8 cellular contexts compared by ENCODE assay signal in genomic region chr12:6960291-6961277, GRCh38. TPM values are rescaled to one million over a fixed set of nuclear protein-coding genes. Genes with fewer than 3 reads are reported as not detected.
A peak's percentile ranks its signal among the peaks of the same experiment; 100 is the strongest.
DNase-seq lines count a peak whose midpoint lies in the region; ATAC-seq, FAIRE-seq and TF ChIP-seq lines count a peak whose summit lies in the region.

No MANE protein-coding gene starts in this region.

- 0 out of 4 replicates have a peak, but pooled peaks of 1 of the 2 experiments have one; percentile 23 for TF ChIP-seq EP300 in GM12878 (IDR thresholded peaks at IDR 0.05; ENCODE audit: borderline replicate concordance in 1 of 2, control insufficient read depth in 1 of 2, low read depth in 2 of 2, low read length in 2 of 2)

- CTCF ChIA-PET in activated CD4-positive, alpha-beta T cell treated with anti-CD3 and anti-CD28 coated beads for 36 hours (lab: Charles Lee), result interaction anchor here (1.2 to 9.4 kb wide), 6 partner anchors 13 to 302 kb away, joined by 3 to 237 read pairs (median 6); partner anchors contain the start of genes C12orf57, PTPN6 and RNU7-1
- CTCF ChIA-PET in GM12878 (lab: Yijun Ruan, JAX), result interaction anchor here (0.9 to 13.2 kb wide), 10 partner anchors 8 to 153 kb away, joined by 4 to 645 read pairs (median 5); partner anchors contain the start of genes C12orf57, LPCAT3, PTPN6 and RNU7-1

- H3K4me2 ChIP-seq in GM12878 (ENCODE audit: control insufficient read depth, insufficient read depth), result peak overlapping the region; percentile 99

- H3K27ac Mint-ChIP-seq in activated CD4-positive, alpha-beta T cell treated with anti-CD3 and anti-CD28 coated beads for 36 hours, result peak overlapping the region; percentile 99

- peaks cover 77% of the 10 kb centered on the region for H3K4me1 ChIP-seq in GM12878 (ENCODE audit: control insufficient read depth, insufficient read depth, low read length)
- peaks cover 31% of the 10 kb centered on the region for H3K4me1 ChIP-seq in muscle layer of colon (ENCODE audit: insufficient read depth, low read length)

- peak; percentile 7 for ATAC-seq in activated CD4-positive, alpha-beta T cell treated with anti-CD3 and anti-CD28 coated beads for 36 hours
- ATAC-seq in GM12878 (peak; percentile 34), HG03139 (IDR thresholded peaks at IDR 0.05; ENCODE audit: unreplicated experiment) (no peak)

- H3K79me2 ChIP-seq in GM12878 (ENCODE audit: control insufficient read depth, insufficient read depth, low read length), result peaks cover 56% of the 10 kb centered on the region

- no peak for TF ChIP-seq POLR2A in GM12878 (IDR thresholded peaks at IDR 0.05; ENCODE audit: low read depth, low read length)

- no peaks in the 10 kb centered on the region for H3K27me3 Mint-ChIP-seq in activated CD4-positive, alpha-beta T cell treated with anti-CD3 and anti-CD28 coated beads for 36 hours

- H3K9ac ChIP-seq in GM12878 (ENCODE audit: control insufficient read depth, insufficient read depth, low read length) (peak overlapping the region; percentile 91), muscle layer of colon (ENCODE audit: low read length) (peak overlapping the region; percentile 0)

- WGBS in GM12878 (ENCODE audit: insufficient coverage, insufficient replicate concordance, low lambda C conversion rate, missing lambda C conversion rate), result 30% methylated on average over 20 of the region's 20 CpGs

- no peak overlapping the region for H2AFZ ChIP-seq in GM12878 (ENCODE audit: control insufficient read depth, low read depth, low read length)

- peaks cover 19 to 34% of the 10 kb centered on the region in 2 experiments for H3K36me3 ChIP-seq in GM12878 (ENCODE audit: control insufficient read depth in 2 of 2, insufficient read depth in 2 of 2, low read length in 1 of 2)
- peaks cover 5% of the 10 kb centered on the region for H3K36me3 ChIP-seq in muscle layer of colon (ENCODE audit: insufficient read depth, low read length)

- peaks cover 89% of the 10 kb centered on the region for H3K4me1 Mint-ChIP-seq in activated CD4-positive, alpha-beta T cell treated with anti-CD3 and anti-CD28 coated beads for 36 hours

- peak; percentile 55 to 85 (median 63); a peak in 5 of 6 replicates for TF ChIP-seq CTCF in GM12878 (IDR thresholded peaks at IDR 0.05 in 2 of 3, conservative IDR thresholded peaks at IDR 0.05 in 1 of 3; ENCODE audit: control insufficient read depth in 2 of 3, extremely low read depth in 1 of 3, insufficient read depth in 1 of 3, low read depth in 3 of 3, low read length in 3 of 3)

- H3K9me3 Mint-ChIP-seq in activated CD4-positive, alpha-beta T cell treated with anti-CD3 and anti-CD28 coated beads for 36 hours (ENCODE audit: low read depth), result no peaks in the 10 kb centered on the region

- RAD21 ChIA-PET in GM12878 (lab: Charles Lee; ENCODE audit: unreplicated experiment), result interaction anchor here (1.1 to 13.5 kb wide), 10 partner anchors 9 to 151 kb away, joined by 3 to 426 read pairs (median 4); partner anchors contain the start of genes C12orf57, PTPN6, RNU7-1 and SPSB2

- no peaks in the 10 kb centered on the region for H3K27me3 ChIP-seq in GM12878 (replicated peaks in 1 of 2; ENCODE audit: control insufficient read depth in 2 of 2, insufficient read depth in 2 of 2, low read length in 1 of 2)
- no peaks in the 10 kb centered on the region for H3K27me3 ChIP-seq in muscle layer of colon (ENCODE audit: control insufficient read depth in 1 of 2, insufficient read depth in 2 of 2, low read length in 2 of 2)

- no peaks in the 10 kb centered on the region for H3K9me3 ChIP-seq in GM12878 (replicated peaks; ENCODE audit: control insufficient read depth, insufficient read depth, low read length)
- H3K9me3 ChIP-seq in muscle layer of colon (ENCODE audit: low read length), result no peaks in the 10 kb centered on the region

- TF ChIP-seq RAD21 in GM12878 (IDR thresholded peaks at IDR 0.05; ENCODE audit: insufficient read depth, low read depth, low read length), result peak; percentile 76

- in situ Hi-C loops in GM12878 (cut with MboI), result loop anchor here (5.0 to 25.0 kb wide), 2 partner anchors 152 to 1677 kb away; no protein-coding TSS in a partner anchor

- DNase-seq in activated CD4-positive, alpha-beta T cell treated with anti-CD3 and anti-CD28 coated beads for 36 hours, result peak; percentile 57
- no peak for DNase-seq in activated CD4-positive, alpha-beta T cell treated with anti-CD3 and anti-CD28 coated beads, Interleukin-2, amount 50 U/mL, for 1 hour
- peak; percentile 42 for DNase-seq in NCI-H69 (lab: John Stamatoyannopoulos, UW)
- no peak for DNase-seq in GM12878 (ENCODE audit: low read depth, low spot score)
- DNase-seq in NCI-H774 (lab: John Stamatoyannopoulos, UW), result no peak
- no peak for DNase-seq in caudate nucleus (lab: John Stamatoyannopoulos, UW)

- H3K36me3 Mint-ChIP-seq in activated CD4-positive, alpha-beta T cell treated with anti-CD3 and anti-CD28 coated beads for 36 hours (ENCODE audit: low read depth), result peaks cover 73% of the 10 kb centered on the region

- H3K27ac ChIP-seq in GM12878 (ENCODE audit: control insufficient read depth, insufficient read depth) (peak overlapping the region; percentile 99), muscle layer of colon (ENCODE audit: low read depth, low read length) (no peak overlapping the region), caudate nucleus (ENCODE audit: low read depth, low read length) (no peak overlapping the region)

- POLR2A ChIA-PET in activated CD4-positive, alpha-beta T cell treated with anti-CD3 and anti-CD28 coated beads for 36 hours (lab: Charles Lee), result interaction anchor here (0.7 to 8.1 kb wide), 9 partner anchors 8 to 615 kb away, joined by 3 to 142 read pairs (median 3); partner anchors contain the start of genes C12orf57 and RNU7-1
- POLR2A ChIA-PET in GM12878 (lab: Charles Lee), result interaction anchor here (1.0 to 13.5 kb wide), 7 partner anchors 9 to 148 kb away, joined by 3 to 524 read pairs (median 5); partner anchors contain the start of genes C12orf57, C1RL, LPCAT3 and PTPN6

- H4K20me1 ChIP-seq in GM12878 (ENCODE audit: control insufficient read depth, insufficient read depth), result no peaks in the 10 kb centered on the region

- no TSS peak for BruUV-seq in GM12878 (replicated peaks; lab: Mats Ljungman, UMichigan)

- FAIRE-seq in GM12878 (lab: Jason Lieb, UNC), result peak; percentile 98

- H3K4me3 Mint-ChIP-seq in activated CD4-positive, alpha-beta T cell treated with anti-CD3 and anti-CD28 coated beads for 36 hours, result peak overlapping the region; percentile 77

- H3K4me3 ChIP-seq in GM12878, result peak overlapping the region; percentile 95
- peak overlapping the region in 1 of 2 donors; percentile 25 for H3K4me3 ChIP-seq in muscle layer of colon (ENCODE audit: low read depth in 1 of 2, low read length in 2 of 2)

- intact Hi-C loops in activated CD4-positive, alpha-beta T cell treated with anti-CD3 and anti-CD28 coated beads for 36 hours (cut with DNase I, micrococcal nuclease), result loop anchor here (1.0 to 5.0 kb wide), 6 partner anchors 7 to 88 kb away; partner anchors contain the start of genes C12orf57 (in 2 of the 2), SPSB2 (in 2 of the 2), ATN1 (in 1 of the 2) and EMG1 (in 1 of the 2)
- intact Hi-C loops in GM12878 (cut with micrococcal nuclease; ENCODE audit: unreplicated experiment), result loop anchor here (1.0 to 5.0 kb wide), 4 partner anchors 7 to 152 kb away; partner anchors contain the start of gene C12orf57

- SMC1A ChIA-PET in GM12878 (lab: Charles Lee; ENCODE audit: uncharacterized antibody, unreplicated experiment), result interaction anchor here (0.9 to 13.2 kb wide), 7 partner anchors 13 to 152 kb away, joined by 3 to 395 read pairs (median 4); partner anchors contain the start of genes C12orf57, CDCA3, PTPN6 and RNU7-1

RNA-seq across cellular contexts. Expression of gene PTPN6, which starts 9.4 kb away (rescaled TPM):
- total RNA-seq in activated CD4-positive, alpha-beta T cell treated with anti-CD3 and anti-CD28 coated beads for 36 hours, result 100 to 1,000 TPM; 335 to 483 TPM
- 158 and 159 TPM in 2 replicates for total RNA-seq in GM12878 (2013; cell fraction: nucleolus; rRNA removed)
- total RNA-seq in GM12878 (2014; rRNA removed), result 346 and 376 TPM in 2 replicates
- 214 and 235 TPM in 2 replicates for total RNA-seq in GM12878 (2014; rRNA removed; fragmentation: Illumina TruSeq; extraction: Trizol)
- 443 and 457 TPM in 2 replicates for total RNA-seq in GM12878 (2021)
- polyA plus RNA-seq in GM12878 (2011; ENCODE audit: low read depth), result 315 TPM
- polyA plus RNA-seq in GM12878 (2011; rRNA removed), result 208 and 364 TPM in 2 replicates
- 393 and 481 TPM in 2 replicates for polyA plus RNA-seq in GM12878 (2011; cell fraction: cytosol; rRNA removed)
- 567 and 675 TPM in 2 replicates for polyA plus RNA-seq in GM12878 (2011; cell fraction: nucleus; rRNA removed)
- 374 and 383 TPM in 2 replicates for polyA plus RNA-seq in GM12878 (2012)
- 265 and 453 TPM in 2 replicates for polyA plus RNA-seq in GM12878 (2014; fragmentation: Illumina TruSeq; extraction: Trizol)
- 100 to 1,000 TPM; 229 to 413 TPM for polyA plus RNA-seq in GM12878 (2014; fragmentation: Nextera tagmentation; extraction: Ambion mirVana)
- polyA plus RNA-seq in GM12878 (2014; rRNA removed), result 397 and 409 TPM in 2 replicates
- 100 to 1,000 TPM; 325 to 364 TPM for polyA plus RNA-seq in GM12878 (2016; fragmentation: Nextera tagmentation; extraction: Ambion mirVana)
- 268 and 357 TPM in 2 replicates for polyA minus RNA-seq in GM12878 (2011; rRNA and poly(A)+ RNA removed)
- 137 and 144 TPM in 2 replicates for polyA minus RNA-seq in GM12878 (2011; cell fraction: cytosol; rRNA and poly(A)+ RNA removed)
- 127 and 185 TPM in 2 replicates for polyA minus RNA-seq in GM12878 (2011; cell fraction: nucleus; rRNA and poly(A)+ RNA removed)

RNA-seq across cellular contexts. Expression of gene PHB2, which starts 9.9 kb away (rescaled TPM):
- 100 to 1,000 TPM; 398 to 502 TPM for total RNA-seq in activated CD4-positive, alpha-beta T cell treated with anti-CD3 and anti-CD28 coated beads for 36 hours
- 71.8 and 79.5 TPM in 2 replicates for total RNA-seq in GM12878 (2013; cell fraction: nucleolus; rRNA removed)
- total RNA-seq in GM12878 (2014; rRNA removed) (517 and 520 TPM in 2 replicates), GM12878 (2014; rRNA removed; fragmentation: Illumina TruSeq; extraction: Trizol) (421 and 455 TPM in 2 replicates), GM12878 (2021) (466 and 483 TPM in 2 replicates)
- polyA plus RNA-seq in GM12878 (2011; ENCODE audit: low read depth), result 203 TPM
- polyA plus RNA-seq in GM12878 (2011; rRNA removed) (395 and 522 TPM in 2 replicates), GM12878 (2014; fragmentation: Illumina TruSeq; extraction: Trizol) (410 and 549 TPM in 2 replicates), GM12878 (2014; fragmentation: Nextera tagmentation; extraction: Ambion mirVana) (100 to 1,000 TPM; 112 to 270 TPM), GM12878 (2014; rRNA removed) (586 and 591 TPM in 2 replicates), GM12878 (2016; fragmentation: Nextera tagmentation; extraction: Ambion mirVana) (100 to 1,000 TPM; 412 to 433 TPM)
- 672 and 758 TPM in 2 replicates for polyA plus RNA-seq in GM12878 (2011; cell fraction: cytosol; rRNA removed)
- 449 and 501 TPM in 2 replicates for polyA plus RNA-seq in GM12878 (2011; cell fraction: nucleus; rRNA removed)
- 307 and 316 TPM in 2 replicates for polyA plus RNA-seq in GM12878 (2012)
- polyA minus RNA-seq in GM12878 (2011; rRNA and poly(A)+ RNA removed), result 204 and 309 TPM in 2 replicates
- 112 and 115 TPM in 2 replicates for polyA minus RNA-seq in GM12878 (2011; cell fraction: cytosol; rRNA and poly(A)+ RNA removed)
- polyA minus RNA-seq in GM12878 (2011; cell fraction: nucleus; rRNA and poly(A)+ RNA removed), result 98.4 and 155 TPM in 2 replicates

RNA-seq across cellular contexts. Expression of gene EMG1, which starts 10.1 kb away (rescaled TPM):
- 100 to 1,000 TPM in 1 of 2 experiments, 10 to 100 TPM in 1; 85.0 to 106 TPM for total RNA-seq in activated CD4-positive, alpha-beta T cell treated with anti-CD3 and anti-CD28 coated beads for 36 hours
- 120 and 131 TPM in 2 replicates for total RNA-seq in GM12878 (2013; cell fraction: nucleolus; rRNA removed)
- 54.6 and 69.0 TPM in 2 replicates for total RNA-seq in GM12878 (2014; rRNA removed)
- total RNA-seq in GM12878 (2014; rRNA removed; fragmentation: Illumina TruSeq; extraction: Trizol), result 67.8 and 69.9 TPM in 2 replicates
- 82.4 and 84.4 TPM in 2 replicates for total RNA-seq in GM12878 (2021)
- 25.0 TPM for polyA plus RNA-seq in GM12878 (2011; ENCODE audit: low read depth)
- polyA plus RNA-seq in GM12878 (2011; rRNA removed), result 75.9 and 77.7 TPM in 2 replicates
- polyA plus RNA-seq in GM12878 (2011; cell fraction: cytosol; rRNA removed), result 52.6 and 55.9 TPM in 2 replicates
- 44.5 and 60.9 TPM in 2 replicates for polyA plus RNA-seq in GM12878 (2011; cell fraction: nucleus; rRNA removed)
- polyA plus RNA-seq in GM12878 (2012), result 44.6 and 77.4 TPM in 2 replicates
- polyA plus RNA-seq in GM12878 (2014; fragmentation: Illumina TruSeq; extraction: Trizol), result 77.2 and 91.3 TPM in 2 replicates
- 100 to 1,000 TPM; 158 to 164 TPM for polyA plus RNA-seq in GM12878 (2014; fragmentation: Nextera tagmentation; extraction: Ambion mirVana)
- 78.0 and 94.4 TPM in 2 replicates for polyA plus RNA-seq in GM12878 (2014; rRNA removed)
- polyA plus RNA-seq in GM12878 (2016; fragmentation: Nextera tagmentation; extraction: Ambion mirVana), result 100 to 1,000 TPM; 154 to 165 TPM
- 35.5 and 39.6 TPM in 2 replicates for polyA minus RNA-seq in GM12878 (2011; rRNA and poly(A)+ RNA removed)
- polyA minus RNA-seq in GM12878 (2011; cell fraction: cytosol; rRNA and poly(A)+ RNA removed), result 16.1 and 16.7 TPM in 2 replicates
- polyA minus RNA-seq in GM12878 (2011; cell fraction: nucleus; rRNA and poly(A)+ RNA removed), result 25.1 and 34.8 TPM in 2 replicates

RNA-seq across cellular contexts. Expression of gene C12orf57, which starts 16.8 kb away (rescaled TPM):
- 100 to 1,000 TPM; 189 to 208 TPM for total RNA-seq in activated CD4-positive, alpha-beta T cell treated with anti-CD3 and anti-CD28 coated beads for 36 hours
- total RNA-seq in GM12878 (2013; cell fraction: nucleolus; rRNA removed), result 34.9 and 36.3 TPM in 2 replicates
- total RNA-seq in GM12878 (2014; rRNA removed) (223 and 231 TPM in 2 replicates), GM12878 (2014; rRNA removed; fragmentation: Illumina TruSeq; extraction: Trizol) (109 and 124 TPM in 2 replicates), GM12878 (2021) (192 and 194 TPM in 2 replicates)
- polyA plus RNA-seq in GM12878 (2011; ENCODE audit: low read depth), result 177 TPM
- polyA plus RNA-seq in GM12878 (2011; rRNA removed) (183 and 331 TPM in 2 replicates), GM12878 (2014; fragmentation: Illumina TruSeq; extraction: Trizol) (8.0 and 64.5 TPM in 2 replicates), GM12878 (2014; fragmentation: Nextera tagmentation; extraction: Ambion mirVana) (100 to 1,000 TPM; 138 to 170 TPM), GM12878 (2014; rRNA removed) (373 and 377 TPM in 2 replicates), GM12878 (2016; fragmentation: Nextera tagmentation; extraction: Ambion mirVana) (100 to 1,000 TPM; 274 to 291 TPM)
- 632 and 839 TPM in 2 replicates for polyA plus RNA-seq in GM12878 (2011; cell fraction: cytosol; rRNA removed)
- polyA plus RNA-seq in GM12878 (2011; cell fraction: nucleus; rRNA removed), result 336 and 343 TPM in 2 replicates
- 433 and 438 TPM in 2 replicates for polyA plus RNA-seq in GM12878 (2012)
- 89.4 and 141 TPM in 2 replicates for polyA minus RNA-seq in GM12878 (2011; rRNA and poly(A)+ RNA removed)
- polyA minus RNA-seq in GM12878 (2011; cell fraction: cytosol; rRNA and poly(A)+ RNA removed), result 46.1 and 52.9 TPM in 2 replicates
- 71.7 and 114 TPM in 2 replicates for polyA minus RNA-seq in GM12878 (2011; cell fraction: nucleus; rRNA and poly(A)+ RNA removed)

RNA-seq across cellular contexts. Expression of gene RNU7-1, which starts 17.0 kb away (rescaled TPM):
- total RNA-seq in activated CD4-positive, alpha-beta T cell treated with anti-CD3 and anti-CD28 coated beads for 36 hours, result not detected
- total RNA-seq in GM12878 (2013; cell fraction: nucleolus; rRNA removed), result not detected in 2 replicates
- total RNA-seq in GM12878 (2014; rRNA removed) (not detected in 2 replicates), GM12878 (2014; rRNA removed; fragmentation: Illumina TruSeq; extraction: Trizol) (not detected in 2 replicates), GM12878 (2021) (not detected in 2 replicates)
- polyA plus RNA-seq in GM12878 (2011; ENCODE audit: low read depth), result not detected
- polyA plus RNA-seq in GM12878 (2011; rRNA removed) (not detected in 2 replicates), GM12878 (2014; fragmentation: Illumina TruSeq; extraction: Trizol) (not detected in 2 replicates), GM12878 (2014; fragmentation: Nextera tagmentation; extraction: Ambion mirVana) (not detected), GM12878 (2014; rRNA removed) (not detected in 2 replicates), GM12878 (2016; fragmentation: Nextera tagmentation; extraction: Ambion mirVana) (not detected)
- not detected in 2 replicates for polyA plus RNA-seq in GM12878 (2011; cell fraction: cytosol; rRNA removed)
- polyA plus RNA-seq in GM12878 (2011; cell fraction: nucleus; rRNA removed), result not detected in 2 replicates
- polyA plus RNA-seq in GM12878 (2012), result not detected in 2 replicates
- not detected in 2 replicates for polyA minus RNA-seq in GM12878 (2011; rRNA and poly(A)+ RNA removed)
- not detected in 2 replicates for polyA minus RNA-seq in GM12878 (2011; cell fraction: cytosol; rRNA and poly(A)+ RNA removed)
- not detected in 2 replicates for polyA minus RNA-seq in GM12878 (2011; cell fraction: nucleus; rRNA and poly(A)+ RNA removed)

Comparison
In these comparisons a context has a peak if more than half of its experiments do, and no peak if none do; other contexts are left out.
1. DNase-seq: peak in activated CD4-positive, alpha-beta T cell treated with anti-CD3 and anti-CD28 coated beads for 36 hours (single experiment) and NCI-H69 (single experiment); none in activated CD4-positive, alpha-beta T cell treated with anti-CD3 and anti-CD28 coated beads, Interleukin-2, amount 50 U/mL, for 1 hour (single experiment), GM12878 (single experiment), NCI-H774 (single experiment) and caudate nucleus (0 of 61).